ENCODE assay signal across 14 cellular contexts in the genomic region with DNA sequence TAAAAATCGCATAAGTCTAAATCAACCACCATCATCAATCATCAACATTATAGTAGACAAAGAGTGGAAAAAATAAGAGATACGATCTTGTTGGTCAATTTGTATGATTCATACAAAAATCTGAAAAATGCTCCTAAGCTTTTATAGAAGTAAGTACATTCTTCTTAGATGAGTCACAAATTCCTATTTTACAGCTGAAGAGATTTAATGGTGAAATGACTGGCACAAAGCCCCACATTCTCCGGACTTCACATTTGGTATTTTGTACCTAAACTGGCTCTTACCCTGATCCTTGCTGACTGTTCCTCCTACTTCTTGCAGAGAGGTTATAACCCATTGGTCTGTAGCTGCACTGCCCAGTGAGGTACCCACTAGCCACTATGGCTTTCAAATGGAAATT. TPM values are rescaled to one million over a fixed set of nuclear protein-coding genes. Genes with fewer than 3 reads are reported as not detected.
DNase-seq lines count a peak whose midpoint lies in the region; TF ChIP-seq lines count a peak whose summit lies in the region.
"Had no signal": no experiment of that assay in that cellular context is flagged by ENCODE, and none has a peak within 500 bp of the region (broad histone marks: within the 10 kb centered on the region; RNA-seq: fewer than 3 reads in every experiment).

No MANE protein-coding gene starts in this region.

- no peaks in the 10 kb centered on the region for H3K36me3 ChIP-seq in kidney epithelial cell (ENCODE audit: control insufficient read depth, insufficient read depth, low read length)
- no peaks in the 10 kb centered on the region for H3K36me3 ChIP-seq in Peyer's patch

- no peaks in the 10 kb centered on the region for H3K36me3 Mint-ChIP-seq in mesothelial cell of epicardium
- H3K36me3 Mint-ChIP-seq: IgD-negative memory B cell had no signal

- H3K27ac Mint-ChIP-seq in mesothelial cell of epicardium, result no peak overlapping the region
- H3K27ac Mint-ChIP-seq: dendritic cell treated with granulocyte-macrophage colony-stimulating factor and Interleukin-4, amounts not matched to agents 40 ng/mL and 50 ng/mL, for 4 days; IgD-negative memory B cell; T-helper 2 cell treated with Interferon-gamma antibody and Interleukin-4, amounts not matched to agents 5 μg/mL and 100 μg/mL, for 36 hours had no signal

- H3K4me3 ChIP-seq in AG10803 (ENCODE audit: low read length) (no peak overlapping the region), astrocyte of the cerebellum (ENCODE audit: low read depth, low read length) (no peak overlapping the region), kidney epithelial cell (ENCODE audit: low read depth, low read length) (no peak overlapping the region), Peyer's patch (no peak overlapping the region)
- H3K4me3 ChIP-seq: psoas muscle had no signal

- H3K9me3 Mint-ChIP-seq in mesothelial cell of epicardium, result no peaks in the 10 kb centered on the region
- H3K9me3 Mint-ChIP-seq: dendritic cell treated with granulocyte-macrophage colony-stimulating factor and Interleukin-4, amounts not matched to agents 40 ng/mL and 50 ng/mL, for 4 days; IgD-negative memory B cell; T-helper 2 cell treated with Interferon-gamma antibody and Interleukin-4, amounts not matched to agents 5 μg/mL and 100 μg/mL, for 36 hours had no signal

- peaks cover 13% of the 10 kb centered on the region for H3K4me1 Mint-ChIP-seq in mesothelial cell of epicardium
- H3K4me1 Mint-ChIP-seq: IgD-negative memory B cell had no signal

- H3K4me3 Mint-ChIP-seq in mesothelial cell of epicardium, result no peak overlapping the region
- H3K4me3 Mint-ChIP-seq: dendritic cell treated with granulocyte-macrophage colony-stimulating factor and Interleukin-4, amounts not matched to agents 40 ng/mL and 50 ng/mL, for 4 days; IgD-negative memory B cell; T-helper 2 cell treated with Interferon-gamma antibody and Interleukin-4, amounts not matched to agents 5 μg/mL and 100 μg/mL, for 36 hours had no signal

- no peaks in the 10 kb centered on the region for H3K27me3 Mint-ChIP-seq in mesothelial cell of epicardium (ENCODE audit: low read depth)
- H3K27me3 Mint-ChIP-seq: dendritic cell treated with granulocyte-macrophage colony-stimulating factor and Interleukin-4, amounts not matched to agents 40 ng/mL and 50 ng/mL, for 4 days had no signal

- no peak for TF ChIP-seq POLR2A in Peyer's patch (IDR thresholded peaks at IDR 0.05)

- H3K9me3 ChIP-seq in Peyer's patch, result no peaks in the 10 kb centered on the region
- H3K9me3 ChIP-seq: psoas muscle had no signal

- H3K4me1 ChIP-seq in Peyer's patch, result no peaks in the 10 kb centered on the region
- H3K4me1 ChIP-seq: psoas muscle had no signal

- TF ChIP-seq CTCF in AG10803 (conservative IDR thresholded peaks at IDR 0.05; ENCODE audit: low read length) (no peak), astrocyte of the cerebellum (IDR thresholded peaks at IDR 0.05; ENCODE audit: low read depth, low read length, missing control alignments) (no peak), kidney epithelial cell (IDR thresholded peaks at IDR 0.05; ENCODE audit: insufficient read depth, low read length, poor library complexity, severe bottlenecking) (no peak), Peyer's patch (IDR thresholded peaks at IDR 0.05) (no peak), mesothelial cell of epicardium (IDR thresholded peaks at IDR 0.05; ENCODE audit: unreplicated experiment) (no peak)

- DNase-seq in AG10803 (ENCODE audit: low read depth) (peak; percentile 94), HT1080 (ENCODE audit: low read depth) (peak; percentile 86), astrocyte of the cerebellum (ENCODE audit: low read depth) (peak; percentile 71), kidney epithelial cell (ENCODE audit: low read depth) (peak; percentile 79), NCI-H1092 (lab: John Stamatoyannopoulos, UW) (no peak), Peyer's patch (no peak), mesothelial cell of epicardium (ENCODE audit: low spot score in 2 of 2, unreplicated experiment in 2 of 2) (no peak)
- DNase-seq in stimulated activated naive CD4-positive, alpha-beta T cell (lab: John Stamatoyannopoulos, UW), result no peak
- DNase-seq: activated T-cell treated with anti-CD3 and anti-CD28 coated beads for 4 hours, NCI-H774, psoas muscle had no signal

- in situ Hi-C loops in astrocyte of the cerebellum (cut with HindIII; ENCODE audit: low sequenced_read_pairs), result no loop called here

- no peak overlapping the region for H3K27ac ChIP-seq in Peyer's patch
- H3K27ac ChIP-seq: psoas muscle had no signal

- no peaks in the 10 kb centered on the region for H3K27me3 ChIP-seq in kidney epithelial cell (ENCODE audit: control insufficient read depth, insufficient read depth, low read length)
- no peaks in the 10 kb centered on the region for H3K27me3 ChIP-seq in Peyer's patch

RNA-seq across cellular contexts. Expression of a gene that starts 29.9 kb away (rescaled TPM):
- total RNA-seq in HT1080 (2014; rRNA removed; shearing (Covaris generic)), result 25.4 and 42.4 TPM in 2 replicates
- 45.2 and 53.1 TPM in 2 replicates for polyA plus RNA-seq in HT1080 (2015; cell fraction: cytosol; rRNA removed)
- 73.0 and 83.2 TPM in 2 replicates for polyA plus RNA-seq in HT1080 (2015; cell fraction: nucleus; rRNA removed)
- total RNA-seq in kidney epithelial cell (18.0 and 18.8 TPM in 2 replicates), Peyer's patch (10 to 100 TPM; 47.0 to 69.6 (median 54.8) TPM), mesothelial cell of epicardium (45.2 to 47.8 TPM (median 47.4 TPM) in 3 replicates)

Comparison
In these comparisons a context has a peak if more than half of its experiments do, and no peak if none do; other contexts are left out.
1. DNase-seq: peak in AG10803 (single experiment), HT1080 (single experiment), astrocyte of the cerebellum (single experiment) and kidney epithelial cell (single experiment); none in stimulated activated naive CD4-positive, alpha-beta T cell (0 of 6), NCI-H1092 (single experiment), Peyer's patch (0 of 3) and mesothelial cell of epicardium (0 of 2).